In genomic region chr5:154320690-154321089, GRCh38 we compare ENCODE assay signal across 19 cellular contexts.
DNase-seq lines count a peak whose midpoint lies in the region; ATAC-seq and TF ChIP-seq lines count a peak whose summit lies in the region.
"Had no signal": no experiment of that assay in that cellular context is flagged by ENCODE, and none has a peak within 500 bp of the region (broad histone marks: within the 10 kb centered on the region; RNA-seq: fewer than 3 reads in every experiment).

No MANE protein-coding gene starts in this region.

- DNase-seq in amniotic epithelial cell (ENCODE audit: low read depth) (peak; percentile 24), fibroblast of the aortic adventitia (ENCODE audit: low read depth) (peak; percentile 24), nephron progenitor cell (no peak), type B pancreatic cell (ENCODE audit: extremely low spot score, unreplicated experiment) (no peak), germinal center (ENCODE audit: low spot score) (no peak), SIG-M5 (lab: John Stamatoyannopoulos, UW) (no peak)
- DNase-seq: activated CD4-positive, alpha-beta T cell treated with anti-CD3 and anti-CD28 coated beads, Interleukin-2, amount 10 ng/mL, durations not matched to agents 24 days and 14 days; activated CD8-positive, alpha-beta memory T cell treated with anti-CD3 and anti-CD28 coated beads, Interleukin-2, amount 10 ng/mL, durations not matched to agents 7 days and 5 days; activated naive CD8-positive, alpha-beta T cell treated with anti-CD3 and anti-CD28 coated beads for 36 hours; CD4-positive, alpha-beta memory T cell; mesenchymal stem cell; NCI-H446 treated with DMSO at 0.1 percent for 48 hours; occipital lobe; stimulated activated CD4-positive, alpha-beta T cell treated with anti-CD3 and anti-CD28 coated beads, Interleukin-15, amount 100 ng/mL, for 24 hours; stimulated activated naive CD8-positive, alpha-beta T cell treated with anti-CD3 and anti-CD28 coated beads, Interleukin-15, Interleukin-2, amounts not matched to agents 100 U/mL and 50 U/mL, for 24 hours; WERI-Rb-1 had no signal

- H3K4me3 ChIP-seq in fibroblast of the aortic adventitia (ENCODE audit: low read depth, low read length): no peak overlapping the region
- H3K4me3 ChIP-seq: coronary artery had no signal

- no peak for TF ChIP-seq CTCF in fibroblast of the aortic adventitia (IDR thresholded peaks at IDR 0.05; ENCODE audit: insufficient read depth, low read length)
- TF ChIP-seq CTCF in nephron progenitor cell (IDR thresholded peaks at IDR 0.05): no peak
- TF ChIP-seq CTCF in type B pancreatic cell (conservative IDR thresholded peaks at IDR 0.05): no peak

- peak overlapping the region; percentile 6 for H3K4me3 Mint-ChIP-seq in nephron progenitor cell
- H3K4me3 Mint-ChIP-seq in type B pancreatic cell: peak overlapping the region; percentile 38
- H3K4me3 Mint-ChIP-seq: activated CD4-positive, alpha-beta T cell treated with anti-CD3 and anti-CD28 coated beads, Interleukin-2, amount 10 ng/mL, durations not matched to agents 24 days and 14 days; activated CD8-positive, alpha-beta memory T cell treated with anti-CD3 and anti-CD28 coated beads, Interleukin-2, amount 10 ng/mL, durations not matched to agents 7 days and 5 days; activated naive CD8-positive, alpha-beta T cell treated with anti-CD3 and anti-CD28 coated beads for 36 hours; CD4-positive, alpha-beta memory T cell had no signal

- H3K4me1 Mint-ChIP-seq in nephron progenitor cell: peaks cover 62% of the 10 kb centered on the region
- peaks cover 32% of the 10 kb centered on the region for H3K4me1 Mint-ChIP-seq in type B pancreatic cell (ENCODE audit: unreplicated experiment)
- H3K4me1 Mint-ChIP-seq: activated CD8-positive, alpha-beta memory T cell treated with anti-CD3 and anti-CD28 coated beads, Interleukin-2, amount 10 ng/mL, durations not matched to agents 7 days and 5 days had no signal

- H3K36me3 Mint-ChIP-seq in nephron progenitor cell (ENCODE audit: low read depth): peaks cover 9% of the 10 kb centered on the region
- no peaks in the 10 kb centered on the region for H3K36me3 Mint-ChIP-seq in type B pancreatic cell

- no peaks in the 10 kb centered on the region for H3K9me3 Mint-ChIP-seq in nephron progenitor cell
- H3K9me3 Mint-ChIP-seq in type B pancreatic cell: no peaks in the 10 kb centered on the region
- H3K9me3 Mint-ChIP-seq: activated CD4-positive, alpha-beta T cell treated with anti-CD3 and anti-CD28 coated beads, Interleukin-2, amount 10 ng/mL, durations not matched to agents 24 days and 14 days had no signal

- H3K27me3 Mint-ChIP-seq in nephron progenitor cell (ENCODE audit: low read depth, poor library complexity) (peaks cover 3% of the 10 kb centered on the region), type B pancreatic cell (no peaks in the 10 kb centered on the region)
- H3K27me3 Mint-ChIP-seq: activated CD4-positive, alpha-beta T cell treated with anti-CD3 and anti-CD28 coated beads, Interleukin-2, amount 10 ng/mL, durations not matched to agents 24 days and 14 days; activated CD8-positive, alpha-beta memory T cell treated with anti-CD3 and anti-CD28 coated beads, Interleukin-2, amount 10 ng/mL, durations not matched to agents 7 days and 5 days; activated naive CD8-positive, alpha-beta T cell treated with anti-CD3 and anti-CD28 coated beads for 36 hours; CD4-positive, alpha-beta memory T cell had no signal

- H3K27ac Mint-ChIP-seq in nephron progenitor cell: peak overlapping the region; percentile 94
- peak overlapping the region; percentile 33 for H3K27ac Mint-ChIP-seq in type B pancreatic cell
- H3K27ac Mint-ChIP-seq: activated CD4-positive, alpha-beta T cell treated with anti-CD3 and anti-CD28 coated beads, Interleukin-2, amount 10 ng/mL, durations not matched to agents 24 days and 14 days; activated CD8-positive, alpha-beta memory T cell treated with anti-CD3 and anti-CD28 coated beads, Interleukin-2, amount 10 ng/mL, durations not matched to agents 7 days and 5 days; activated naive CD8-positive, alpha-beta T cell treated with anti-CD3 and anti-CD28 coated beads for 36 hours had no signal

- ATAC-seq in GM18909 (IDR thresholded peaks at IDR 0.05; ENCODE audit: poor library complexity, unreplicated experiment): no peak
- ATAC-seq: activated CD8-positive, alpha-beta memory T cell treated with anti-CD3 and anti-CD28 coated beads, Interleukin-2, amount 10 ng/mL, durations not matched to agents 7 days and 5 days; esophagus mucosa; stimulated activated naive CD8-positive, alpha-beta T cell treated with anti-CD3 and anti-CD28 coated beads, Interleukin-15, Interleukin-2, amounts not matched to agents 100 U/mL and 50 U/mL, for 24 hours had no signal

Comparison
In these comparisons a context has a peak if more than half of its experiments do, and no peak if none do; other contexts are left out.
1. DNase-seq: peak in amniotic epithelial cell (single experiment) and fibroblast of the aortic adventitia (single experiment); none in nephron progenitor cell (single experiment), type B pancreatic cell (single experiment), germinal center (single experiment) and SIG-M5 (single experiment).